Comparison of ENCODE assay signal across 1 cellular context in the genomic region with DNA sequence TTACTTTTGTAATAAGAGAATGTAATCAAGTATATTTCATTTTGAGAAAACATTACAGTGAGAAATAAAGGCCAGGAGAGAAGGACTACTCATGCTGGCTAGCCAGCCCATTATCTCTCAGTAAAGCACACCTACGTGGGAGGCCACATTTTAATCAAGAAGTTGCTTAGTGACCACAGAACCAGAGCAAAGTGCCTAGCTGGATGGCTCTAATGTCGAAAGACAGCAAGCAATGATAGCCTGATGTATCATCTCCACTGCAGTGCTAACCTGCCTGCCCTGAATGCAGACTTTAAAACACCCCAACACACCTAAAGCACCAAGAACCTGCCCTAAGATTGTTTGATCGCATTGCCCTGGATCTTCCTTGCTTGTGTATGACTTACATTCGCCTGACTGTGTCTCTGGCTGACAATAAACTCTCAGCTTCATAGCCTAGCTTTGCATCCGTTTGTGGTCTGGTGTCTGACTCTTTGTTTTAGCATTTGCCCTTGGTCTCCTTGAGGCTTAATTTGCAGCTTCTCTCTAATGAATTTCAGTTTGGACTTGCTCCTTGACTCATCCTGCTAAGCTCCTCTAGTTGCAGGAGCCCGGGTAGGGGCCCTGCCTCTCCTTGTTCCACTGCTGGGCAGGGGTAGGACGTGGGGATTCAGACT.
TF ChIP-seq lines count a peak whose summit lies in the region.

No MANE protein-coding gene starts in this region.

TF ChIP-seq in K562, 482 proteins besides CTCF, POLR2A, EP300 and RAD21:
- TF ChIP-seq, protein P1, sequence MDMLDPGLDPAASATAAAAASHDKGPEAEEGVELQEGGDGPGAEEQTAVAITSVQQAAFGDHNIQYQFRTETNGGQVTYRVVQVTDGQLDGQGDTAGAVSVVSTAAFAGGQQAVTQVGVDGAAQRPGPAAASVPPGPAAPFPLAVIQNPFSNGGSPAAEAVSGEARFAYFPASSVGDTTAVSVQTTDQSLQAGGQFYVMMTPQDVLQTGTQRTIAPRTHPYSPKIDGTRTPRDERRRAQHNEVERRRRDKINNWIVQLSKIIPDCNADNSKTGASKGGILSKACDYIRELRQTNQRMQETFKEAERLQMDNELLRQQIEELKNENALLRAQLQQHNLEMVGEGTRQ (CRISPR knock-in tag; IDR thresholded peaks at IDR 0.05): no peak
- no peak for TF ChIP-seq DNMT1 (IDR thresholded peaks at IDR 0.05)
- no peak for TF ChIP-seq NFIX (CRISPR knock-in tag; IDR thresholded peaks at IDR 0.05; ENCODE audit: low read depth)
- peak; percentile 32; the same call in 1 of the 2 replicates for TF ChIP-seq CBFA2T3 (IDR thresholded peaks at IDR 0.05)
- TF ChIP-seq THRAP3 (IDR thresholded peaks at IDR 0.05; ENCODE audit: borderline replicate concordance): no peak
- TF ChIP-seq BRD9 (IDR thresholded peaks at IDR 0.05; ENCODE audit: low read depth, partially characterized antibody): no peak
- TF ChIP-seq ZNF3 (CRISPR knock-in tag; IDR thresholded peaks at IDR 0.05): no peak
- TF ChIP-seq ZNF324 (CRISPR knock-in tag; IDR thresholded peaks at IDR 0.05): no peak
- TF ChIP-seq NFE2L1 (tag; IDR thresholded peaks at IDR 0.05; ENCODE audit: borderline replicate concordance, low read depth): no peak
- TF ChIP-seq NEUROD1 (IDR thresholded peaks at IDR 0.05; ENCODE audit: borderline replicate concordance, low read depth, low read length, partially characterized antibody): no peak
- TF ChIP-seq MAFF (IDR thresholded peaks at IDR 0.05; ENCODE audit: low read length): no peak
- no peak for TF ChIP-seq IRF2 (CRISPR knock-in tag; IDR thresholded peaks at IDR 0.05)
- no peak for TF ChIP-seq RBBP5 (IDR thresholded peaks at IDR 0.05; ENCODE audit: borderline replicate concordance, insufficient read depth, low read length, poor library complexity, severe bottlenecking)
- TF ChIP-seq SLC30A9 (CRISPR knock-in tag; IDR thresholded peaks at IDR 0.05): no peak
- peak; percentile 48 for TF ChIP-seq RFX1 (IDR thresholded peaks at IDR 0.05)
- peak in 1 of 2 experiments; percentile 14; a peak in 1 of 4 replicates for TF ChIP-seq KDM1A (IDR thresholded peaks at IDR 0.05)
- no peak for TF ChIP-seq SMC3 (conservative IDR thresholded peaks at IDR 0.05; ENCODE audit: insufficient read depth, low read depth, low read length)
- TF ChIP-seq SRSF3 (IDR thresholded peaks at IDR 0.05; ENCODE audit: insufficient read depth, low read length): no peak
- no peak for TF ChIP-seq ZNF584 (CRISPR knock-in tag; IDR thresholded peaks at IDR 0.05; ENCODE audit: low read depth)
- no peak for TF ChIP-seq TRIM25 (IDR thresholded peaks at IDR 0.05; ENCODE audit: borderline replicate concordance)
- TF ChIP-seq ASH1L (IDR thresholded peaks at IDR 0.05; ENCODE audit: borderline replicate concordance, low read depth, partially characterized antibody): no peak
- TF ChIP-seq KLF16 (IDR thresholded peaks at IDR 0.05): no peak
- no peak for TF ChIP-seq SAP30 (IDR thresholded peaks at IDR 0.05; ENCODE audit: borderline replicate concordance, insufficient read depth, low read depth, low read length, poor library complexity, severe bottlenecking)
